1 cellular context compared by ENCODE assay signal in genomic region chr17:7035591-7036368, GRCh38.
TF ChIP-seq lines count a peak whose summit lies in the region.

Gene SLC16A13, plus strand, starts transcription at chr17:7036015. Its CDS starts 368 bp downstream, at chr17:7036383.

TF ChIP-seq in HEK293, 187 proteins besides CTCF, POLR2A, EP300 and RAD21 (continued from another document):
- TF ChIP-seq ZBTB26 (tag by site-specific recombination; optimal IDR thresholded peaks at IDR 0.05), result peak; percentile 59
- peak; percentile 99 for TF ChIP-seq SP2 (tag by site-specific recombination; IDR thresholded peaks at IDR 0.05)
- no peak for TF ChIP-seq OVOL3 (tag by site-specific recombination; IDR thresholded peaks at IDR 0.05)
- no peak for TF ChIP-seq ZNF449 (tag by site-specific recombination; IDR thresholded peaks at IDR 0.05)
